ENCODE assay signal across 8 cellular contexts in the genomic region with DNA sequence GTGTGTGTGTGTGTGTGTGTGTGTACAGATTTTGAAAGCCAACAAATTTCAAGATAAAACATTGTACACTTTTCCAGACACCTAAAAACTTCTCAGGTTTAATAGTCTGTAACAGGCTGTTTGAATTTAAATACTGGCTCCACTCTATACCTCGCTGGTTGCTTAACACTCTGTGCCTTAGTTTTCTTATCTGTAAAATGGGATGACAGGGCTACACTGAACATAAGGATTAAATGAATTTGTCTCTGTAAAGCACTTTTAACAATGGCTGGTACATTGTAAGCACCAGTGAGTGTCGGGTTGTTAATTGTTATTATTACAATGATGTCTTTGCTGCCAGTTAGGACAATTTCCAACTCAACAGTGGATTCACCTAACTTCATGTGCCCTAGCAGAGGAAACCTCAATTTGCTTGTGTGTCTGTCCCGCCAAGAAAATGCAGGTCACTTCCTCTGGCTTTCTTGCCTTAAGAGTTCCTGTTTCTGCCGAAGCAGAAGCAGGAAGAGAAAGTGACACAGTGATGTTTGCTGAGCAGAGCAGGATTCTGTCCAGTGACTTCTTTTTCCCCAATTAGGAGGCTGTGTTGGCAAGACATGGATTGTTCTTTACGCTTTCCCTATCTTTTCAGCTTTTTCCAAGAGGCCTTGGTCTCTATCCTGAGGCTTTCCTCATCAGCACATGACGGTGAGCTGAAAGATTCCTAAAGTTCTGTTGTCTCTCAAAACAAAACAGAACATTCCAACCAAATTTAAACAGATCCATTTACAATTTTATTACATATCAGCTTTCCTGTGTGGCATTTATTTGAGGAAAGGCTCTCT.
DNase-seq lines count a peak whose midpoint lies in the region; ATAC-seq and TF ChIP-seq lines count a peak whose summit lies in the region.

No MANE protein-coding gene starts in this region.

- H3K36me3 ChIP-seq in DND-41 (ENCODE audit: insufficient read depth, low read length) (no peaks in the 10 kb centered on the region), ovary (no peaks in the 10 kb centered on the region)

- POLR2A ChIA-PET in activated CD4-positive, alpha-beta T cell treated with anti-CD3 and anti-CD28 coated beads, Interleukin-2, amount 10 ng/mL, durations not matched to agents 7 days and 5 days (lab: Charles Lee), result no interaction called here

- CTCF ChIA-PET in activated CD4-positive, alpha-beta T cell treated with anti-CD3 and anti-CD28 coated beads, Interleukin-2, amount 10 ng/mL, durations not matched to agents 7 days and 5 days (lab: Charles Lee), result interaction anchor here (1.3 kb wide), 1 partner anchor 88 kb away, joined by 3 read pairs; no protein-coding TSS in a partner anchor

- H3K4me3 ChIP-seq in DND-41 (ENCODE audit: low read depth in 1 of 2, low read length in 2 of 2) (no peak overlapping the region), ovary (no peak overlapping the region)

- H3K9me3 ChIP-seq in DND-41 (ENCODE audit: insufficient read depth, low read length, severe bottlenecking), result no peaks in the 10 kb centered on the region
- H3K9me3 ChIP-seq in ovary, result no peaks in the 10 kb centered on the region

- H3K79me2 ChIP-seq in DND-41 (ENCODE audit: insufficient read depth, low read length), result no peaks in the 10 kb centered on the region

- DNase-seq in DND-41 (peak; percentile 53), left ventricle myocardium superior (no peak), ovary (no peak), DMS 273 treated with DMSO at 0.1 percent for 48 hours (lab: John Stamatoyannopoulos, UW) (no peak)
- peak; percentile 62 for DNase-seq in activated CD4-positive, alpha-beta T cell treated with anti-CD3 and anti-CD28 coated beads, Interleukin-2, amount 10 ng/mL, durations not matched to agents 7 days and 5 days
- DNase-seq in stimulated activated naive CD4-positive, alpha-beta T cell (lab: John Stamatoyannopoulos, UW), result peak in 5 of 6 experiments; percentile 5 to 61 (median 34)

- H3K27me3 ChIP-seq in DND-41 (ENCODE audit: insufficient read depth, low read length, poor library complexity) (no peaks in the 10 kb centered on the region), ovary (no peaks in the 10 kb centered on the region)

- H3K27me3 Mint-ChIP-seq in activated CD4-positive, alpha-beta T cell treated with anti-CD3 and anti-CD28 coated beads, Interleukin-2, amount 10 ng/mL, durations not matched to agents 7 days and 5 days, result no peaks in the 10 kb centered on the region

- H4K20me1 ChIP-seq in DND-41 (ENCODE audit: insufficient read depth, low read length), result no peaks in the 10 kb centered on the region

- TF ChIP-seq CTCF in DND-41 (IDR thresholded peaks at IDR 0.05; ENCODE audit: borderline replicate concordance, extremely low read depth, low read length, poor library complexity, severe bottlenecking), result no peak
- no peak for TF ChIP-seq CTCF in ovary (IDR thresholded peaks at IDR 0.05)

- H3K4me1 Mint-ChIP-seq in activated CD4-positive, alpha-beta T cell treated with anti-CD3 and anti-CD28 coated beads, Interleukin-2, amount 10 ng/mL, durations not matched to agents 7 days and 5 days, result peaks cover 50% of the 10 kb centered on the region

- peaks cover 27% of the 10 kb centered on the region for H3K36me3 Mint-ChIP-seq in activated CD4-positive, alpha-beta T cell treated with anti-CD3 and anti-CD28 coated beads, Interleukin-2, amount 10 ng/mL, durations not matched to agents 7 days and 5 days (ENCODE audit: low read depth)

- peak overlapping the region; percentile 64 for H3K4me3 Mint-ChIP-seq in activated CD4-positive, alpha-beta T cell treated with anti-CD3 and anti-CD28 coated beads, Interleukin-2, amount 10 ng/mL, durations not matched to agents 7 days and 5 days

- peaks cover 20% of the 10 kb centered on the region for H3K9me3 Mint-ChIP-seq in activated CD4-positive, alpha-beta T cell treated with anti-CD3 and anti-CD28 coated beads, Interleukin-2, amount 10 ng/mL, durations not matched to agents 7 days and 5 days

- H3K27ac Mint-ChIP-seq in activated CD4-positive, alpha-beta T cell treated with anti-CD3 and anti-CD28 coated beads, Interleukin-2, amount 10 ng/mL, durations not matched to agents 7 days and 5 days, result peak overlapping the region; percentile 94

- peak overlapping the region; percentile 14; the same call in 1 of the 2 replicates for H3K4me2 ChIP-seq in DND-41 (ENCODE audit: insufficient read depth, low read length)

- peak overlapping the region; percentile 62 for H2AFZ ChIP-seq in DND-41 (ENCODE audit: low read depth, low read length)

- intact Hi-C loops in left ventricle myocardium superior (cut with micrococcal nuclease) (no loop called here), ovary (cut with DNase I) (no loop called here)

- ATAC-seq in DND-41 (ENCODE audit: insufficient read depth, low read depth), result peak; percentile 82
- ATAC-seq in GM19438 (IDR thresholded peaks at IDR 0.05; ENCODE audit: low read depth, unreplicated experiment), result peak; percentile 71
- ATAC-seq in HG03521 (IDR thresholded peaks at IDR 0.05; ENCODE audit: unreplicated experiment), result peak; percentile 42
- ATAC-seq in left ventricle myocardium superior, result peak; percentile 79

- no peak for TF ChIP-seq POLR2A in ovary (IDR thresholded peaks at IDR 0.05)

- TF ChIP-seq EP300 in ovary (IDR thresholded peaks at IDR 0.05), result no peak

- H3K9ac ChIP-seq in DND-41 (ENCODE audit: low read depth, low read length), result no peak overlapping the region

- peak overlapping the region; percentile 50 for H3K27ac ChIP-seq in DND-41 (ENCODE audit: low read length)
- no peak overlapping the region for H3K27ac ChIP-seq in ovary

- H3K4me1 ChIP-seq in DND-41 (ENCODE audit: insufficient read depth, low read length) (peaks cover 21% of the 10 kb centered on the region), ovary (ENCODE audit: insufficient read depth) (no peaks in the 10 kb centered on the region)

- WGBS in ovary, 3 donors, result 35 to 44% (median 43%) methylated on average over 6 of the region's 6 CpGs

Comparison
In these comparisons a context has a peak if more than half of its experiments do, and no peak if none do; other contexts are left out.
1. DNase-seq: peak in DND-41 (single experiment), activated CD4-positive, alpha-beta T cell treated with anti-CD3 and anti-CD28 coated beads, Interleukin-2, amount 10 ng/mL, durations not matched to agents 7 days and 5 days (single experiment) and stimulated activated naive CD4-positive, alpha-beta T cell (5 of 6); none in left ventricle myocardium superior (single experiment), ovary (0 of 5) and DMS 273 treated with DMSO at 0.1 percent for 48 hours (single experiment).
2. Peak in every context shown above with its lines, with median percentiles within 50 percentile points of each other: ATAC-seq.